ENCODE assay signal across 1 cellular context in the genomic region with DNA sequence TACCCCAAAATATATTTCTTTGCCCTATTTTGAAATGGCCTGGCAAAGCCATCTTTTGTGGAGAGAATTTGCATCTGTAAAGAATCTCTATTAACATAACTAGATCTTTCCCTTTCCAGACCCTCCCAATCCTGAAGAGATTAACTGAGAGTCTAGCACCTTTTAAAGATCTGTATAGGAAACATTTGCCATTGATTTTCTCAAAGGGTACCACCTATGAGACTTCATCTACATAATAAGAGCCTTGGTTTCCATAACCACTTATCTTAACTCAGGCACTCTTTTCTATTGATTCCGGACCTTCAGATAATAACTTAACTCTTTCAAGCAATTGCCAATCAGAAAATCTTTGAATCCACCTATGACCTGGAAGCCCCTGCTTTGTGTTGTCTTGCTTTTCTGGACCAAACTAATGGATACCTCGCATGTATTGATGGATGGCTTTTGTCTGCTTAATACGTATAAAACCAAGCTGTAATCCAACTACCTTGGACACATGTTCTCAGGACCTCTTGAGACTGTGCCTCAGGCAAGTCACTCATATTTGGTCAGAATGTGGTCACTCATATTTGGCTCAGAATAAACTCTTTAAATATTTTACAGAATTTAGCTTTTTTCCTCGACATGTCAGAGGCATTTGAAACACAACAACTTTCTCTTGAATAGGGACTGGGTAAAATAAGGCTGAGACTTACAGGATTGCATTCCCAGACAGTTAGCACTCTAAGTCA.
TF ChIP-seq lines count a peak whose summit lies in the region.

No MANE protein-coding gene starts in this region.

TF ChIP-seq in WTC11, 78 proteins besides CTCF, POLR2A, EP300 and RAD21 (continued from another document):
- TF ChIP-seq PRDM15 (CRISPR knock-in tag; IDR thresholded peaks at IDR 0.05) (no peak), GRHL2 (CRISPR knock-in tag; IDR thresholded peaks at IDR 0.05; ENCODE audit: insufficient replicate concordance, severe bottlenecking) (no peak), SMAD4 (CRISPR knock-in tag; IDR thresholded peaks at IDR 0.05) (no peak), ZNF396 (CRISPR knock-in tag; IDR thresholded peaks at IDR 0.05; ENCODE audit: borderline replicate concordance) (no peak), ZMAT4 (CRISPR knock-in tag; IDR thresholded peaks at IDR 0.05) (no peak), GTF2I (CRISPR knock-in tag; conservative IDR thresholded peaks at IDR 0.05) (no peak), CDX4 (CRISPR knock-in tag; IDR thresholded peaks at IDR 0.05; ENCODE audit: borderline replicate concordance) (no peak), NR1H2 (CRISPR knock-in tag; IDR thresholded peaks at IDR 0.05) (no peak), HMGXB4 (CRISPR knock-in tag; IDR thresholded peaks at IDR 0.05) (no peak), NR3C1 (CRISPR knock-in tag; conservative IDR thresholded peaks at IDR 0.05; ENCODE audit: low read depth) (no peak), MAX (CRISPR knock-in tag; IDR thresholded peaks at IDR 0.05) (no peak)
